In genomic region chr14:75060420-75060819, GRCh38 we compare ENCODE assay signal across 22 cellular contexts. TPM values are rescaled to one million over a fixed set of nuclear protein-coding genes. Genes with fewer than 3 reads are reported as not detected.
"Had no signal": no experiment of that assay in that cellular context is flagged by ENCODE, and none has a peak within 500 bp of the region (broad histone marks: within the 10 kb centered on the region; RNA-seq: fewer than 3 reads in every experiment).

No MANE protein-coding gene starts in this region.

- H3K27me3 Mint-ChIP-seq: naive thymus-derived CD4-positive, alpha-beta T cell; stimulated activated memory B cell treated with anti-CD40 and anti-IgM and Interleukin-4, amounts not matched to agents 10 μg/mL and 1 μg/mL and 100 μg/mL, for 72 hours; stimulated activated naive CD8-positive, alpha-beta T cell treated with anti-CD3 and anti-CD28 coated beads, Interleukin-15, Interleukin-2, amounts not matched to agents 100 ng/mL and 50 ng/mL, for 24 hours had no signal

- H3K27ac ChIP-seq: coronary artery, gastrocnemius medialis, heart right ventricle, neutrophil, psoas muscle, right lobe of liver, testis, tibial nerve had no signal

- H3K4me3 Mint-ChIP-seq: endodermal cell; nephron progenitor cell; stimulated activated memory B cell treated with anti-CD40 and anti-IgM and Interleukin-4, amounts not matched to agents 10 μg/mL and 1 μg/mL and 100 μg/mL, for 72 hours; stimulated activated naive CD8-positive, alpha-beta T cell treated with anti-CD3 and anti-CD28 coated beads, Interleukin-15, Interleukin-2, amounts not matched to agents 100 ng/mL and 50 ng/mL, for 24 hours had no signal

- H3K9me3 Mint-ChIP-seq: naive thymus-derived CD4-positive, alpha-beta T cell; stimulated activated memory B cell treated with anti-CD40 and anti-IgM and Interleukin-4, amounts not matched to agents 10 μg/mL and 1 μg/mL and 100 μg/mL, for 72 hours; stimulated activated naive CD8-positive, alpha-beta T cell treated with anti-CD3 and anti-CD28 coated beads, Interleukin-15, Interleukin-2, amounts not matched to agents 100 ng/mL and 50 ng/mL, for 24 hours had no signal

- H3K9me3 ChIP-seq: gastrocnemius medialis, neutrophil, psoas muscle, right lobe of liver, testis, tibial nerve had no signal

- H3K27me3 ChIP-seq: gastrocnemius medialis, heart right ventricle, neutrophil, right lobe of liver, testis, tibial nerve had no signal

- DNase-seq: effector CD4-positive, alpha-beta T cell; endodermal cell; gastrocnemius medialis; heart right ventricle; hypothalamus; naive thymus-derived CD4-positive, alpha-beta T cell; nephron progenitor cell; psoas muscle; retina; right lobe of liver; stimulated activated CD4-positive, alpha-beta T cell treated with anti-CD3 and anti-CD28 coated beads, Interleukin-15, amount 100 ng/mL, for 24 hours; stimulated activated CD4-positive, alpha-beta T cell treated with anti-CD3 and anti-CD28 coated beads, Interleukin-1b, Interleukin-23, amount 100 ng/mL, for 48 hours; stimulated activated CD4-positive, alpha-beta T cell treated with anti-CD3 and anti-CD28 coated beads, Interleukin-4, amount 100 ng/mL, for 24 hours; testis had no signal

- H3K36me3 ChIP-seq: gastrocnemius medialis, neutrophil, right lobe of liver had no signal

- H3K27ac Mint-ChIP-seq: endodermal cell; naive thymus-derived CD4-positive, alpha-beta T cell; nephron progenitor cell; stimulated activated memory B cell treated with anti-CD40 and anti-IgM and Interleukin-4, amounts not matched to agents 10 μg/mL and 1 μg/mL and 100 μg/mL, for 72 hours; stimulated activated naive CD8-positive, alpha-beta T cell treated with anti-CD3 and anti-CD28 coated beads, Interleukin-15, Interleukin-2, amounts not matched to agents 100 ng/mL and 50 ng/mL, for 24 hours had no signal

- ATAC-seq: esophagus mucosa; gastrocnemius medialis; heart right ventricle; naive thymus-derived CD4-positive, alpha-beta T cell; psoas muscle; right lobe of liver; stimulated activated memory B cell treated with anti-CD40 and anti-IgM and Interleukin-4, amounts not matched to agents 10 μg/mL and 1 μg/mL and 100 μg/mL, for 72 hours had no signal

- H3K4me1 ChIP-seq: testis had no signal

- FAIRE-seq: islet of Langerhans had no signal

- H3K4me3 ChIP-seq: coronary artery, gastrocnemius medialis, heart right ventricle, psoas muscle, right lobe of liver, testis, tibial nerve had no signal

RNA-seq across cellular contexts. Expression of gene ZC2HC1C, which starts 9.0 kb away (rescaled TPM):
- total RNA-seq: mononuclear cell had no signal
